8 cellular contexts compared by ENCODE assay signal in the genomic region with DNA sequence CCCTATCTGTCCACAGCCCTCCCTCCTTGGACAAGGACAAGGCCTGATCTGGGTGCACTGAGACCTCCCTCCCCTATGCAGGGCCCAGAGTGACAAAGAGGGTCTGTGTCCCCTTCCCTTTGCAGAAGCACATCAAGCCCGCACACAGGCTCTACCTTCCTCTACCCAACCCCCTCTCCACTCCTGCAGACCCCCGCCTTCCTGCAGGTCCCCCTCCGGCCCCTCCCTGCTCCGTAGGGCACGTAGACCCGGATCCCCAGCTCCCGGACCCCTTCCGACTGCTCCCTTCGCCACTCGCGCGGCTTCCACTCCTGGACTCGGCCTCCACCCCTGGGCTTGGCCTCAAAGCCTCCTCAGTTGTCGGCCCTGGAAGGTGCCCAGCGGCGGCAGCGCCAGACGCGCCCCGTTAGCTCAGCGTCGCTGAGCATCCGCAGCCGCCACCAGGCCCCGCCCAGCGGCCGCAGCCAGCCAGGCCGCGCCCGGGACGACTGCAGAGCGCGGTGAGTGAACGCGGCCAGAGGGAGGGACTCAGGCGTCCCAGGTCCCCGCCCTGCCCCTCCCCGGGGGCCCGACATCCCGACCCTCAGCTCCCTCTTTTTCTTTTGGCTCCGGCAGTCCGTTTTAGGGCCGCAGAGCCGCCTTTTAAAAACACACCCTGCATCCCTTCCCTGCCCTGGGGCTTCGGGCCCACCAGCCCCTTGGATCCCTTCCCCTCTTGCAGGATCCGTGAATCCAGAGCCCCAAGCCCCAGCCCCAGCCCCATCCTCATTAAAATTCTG. TPM values are rescaled to one million over a fixed set of nuclear protein-coding genes. Genes with fewer than 3 reads are reported as not detected.
DNase-seq lines count a peak whose midpoint lies in the region; ATAC-seq and TF ChIP-seq lines count a peak whose summit lies in the region.

No MANE protein-coding gene starts in this region.

- TF ChIP-seq CTCF in fibroblast of lung (conservative IDR thresholded peaks at IDR 0.05 in 1 of 2, IDR thresholded peaks at IDR 0.05 in 1 of 2; ENCODE audit: low read depth in 1 of 2, low read length in 2 of 2), result no peak
- no peak for TF ChIP-seq CTCF in stomach (IDR thresholded peaks at IDR 0.05)

- DNase-seq in G401 (ENCODE audit: low spot score), result peak; percentile 77
- peak; percentile 72 for DNase-seq in NCI-H460 (ENCODE audit: extremely low read depth, low read depth)
- DNase-seq in activated T-helper 2 cell treated with anti-CD3 and anti-CD28 coated beads, Interferon-gamma antibody, Interleukin-2, Interleukin-4, amounts not matched to agents 10 μg/mL and 5 μg/mL and 100 μg/mL, durations not matched to agents 14 hours and 24 hours and 36 hours (ENCODE audit: low spot score), result peak; percentile 75
- DNase-seq in fibroblast of lung (ENCODE audit: low read depth in 2 of 2), result peak; percentile 59 to 66
- peak; percentile 71 for DNase-seq in stomach

- peak overlapping the region; percentile 42 for H2AFZ ChIP-seq in fibroblast of lung (ENCODE audit: low read length)

- H3K4me2 ChIP-seq in fibroblast of lung (ENCODE audit: extremely low read depth, insufficient read depth, low read length), result peak overlapping the region; percentile 93

- peaks cover 17% of the 10 kb centered on the region for H3K79me2 ChIP-seq in fibroblast of lung (ENCODE audit: control insufficient read depth, insufficient read depth, low read length)

- ATAC-seq in GM18858 (IDR thresholded peaks at IDR 0.05; ENCODE audit: unreplicated experiment) (no peak), GM19452 (IDR thresholded peaks at IDR 0.05; ENCODE audit: unreplicated experiment) (no peak)

- H3K4me1 Mint-ChIP-seq in activated T-helper 2 cell treated with anti-CD3 and anti-CD28 coated beads, Interferon-gamma antibody, Interleukin-2, Interleukin-4, amounts not matched to agents 10 μg/mL and 5 μg/mL and 100 μg/mL, durations not matched to agents 14 hours and 24 hours and 36 hours (ENCODE audit: low read depth), result peaks cover 23% of the 10 kb centered on the region

- H4K20me1 ChIP-seq in fibroblast of lung (ENCODE audit: control insufficient read depth, extremely low read depth, insufficient read depth, low read length), result no peaks in the 10 kb centered on the region

- H3K9ac ChIP-seq in fibroblast of lung (ENCODE audit: insufficient read depth, low read length) (peak overlapping the region; percentile 86), mucosa of rectum (ENCODE audit: low read depth in 1 of 2, low read length in 2 of 2) (peak overlapping the region; percentile 47 to 58)

- no peak for TF ChIP-seq POLR2A in stomach (IDR thresholded peaks at IDR 0.05)

- intact Hi-C loops in activated T-helper 2 cell treated with anti-CD3 and anti-CD28 coated beads, Interferon-gamma antibody, Interleukin-2, Interleukin-4, amounts not matched to agents 10 μg/mL and 5 μg/mL and 100 μg/mL, durations not matched to agents 14 hours and 24 hours and 36 hours (cut with micrococcal nuclease), result loop anchor here (1.0 to 5.0 kb wide), 6 partner anchors 12 to 1679 kb away; partner anchors contain the start of genes LENG9, NDUFA3, OSCAR and TSEN34
- intact Hi-C loops in stomach (cut with DNase I; ENCODE audit: low total_unique reads), result no loop called here

- TF ChIP-seq EP300 in stomach (IDR thresholded peaks at IDR 0.05), result no peak

- H3K4me3 ChIP-seq in fibroblast of lung (replicated peaks in 1 of 4; ENCODE audit: control extremely low read depth in 1 of 4, insufficient read depth in 1 of 4, low read depth in 3 of 4, low read length in 4 of 4) (peak overlapping the region; percentile 37 to 60 (median 54)), mucosa of rectum (ENCODE audit: low read length in 2 of 2) (peak overlapping the region; percentile 53 to 72), stomach (peak overlapping the region; percentile 68 to 95 (median 74))

- H3K36me3 ChIP-seq in fibroblast of lung (ENCODE audit: control insufficient read depth, insufficient read depth, low read length) (peaks cover 3% of the 10 kb centered on the region), mucosa of rectum (ENCODE audit: control insufficient read depth in 2 of 2, insufficient read depth in 2 of 2, low read length in 2 of 2) (no peaks in the 10 kb centered on the region), stomach (peaks cover 0 to 6% (median under 1%) of the 10 kb centered on the region in 4 donors)

- H3K9me3 Mint-ChIP-seq in activated T-helper 2 cell treated with anti-CD3 and anti-CD28 coated beads, Interferon-gamma antibody, Interleukin-2, Interleukin-4, amounts not matched to agents 10 μg/mL and 5 μg/mL and 100 μg/mL, durations not matched to agents 14 hours and 24 hours and 36 hours, result no peaks in the 10 kb centered on the region

- no peaks in the 10 kb centered on the region for H3K27me3 Mint-ChIP-seq in activated T-helper 2 cell treated with anti-CD3 and anti-CD28 coated beads, Interferon-gamma antibody, Interleukin-2, Interleukin-4, amounts not matched to agents 10 μg/mL and 5 μg/mL and 100 μg/mL, durations not matched to agents 14 hours and 24 hours and 36 hours (ENCODE audit: low read depth)

- H3K4me3 Mint-ChIP-seq in activated T-helper 2 cell treated with anti-CD3 and anti-CD28 coated beads, Interferon-gamma antibody, Interleukin-2, Interleukin-4, amounts not matched to agents 10 μg/mL and 5 μg/mL and 100 μg/mL, durations not matched to agents 14 hours and 24 hours and 36 hours (ENCODE audit: low read depth), result peak overlapping the region; percentile 98

- H3K36me3 Mint-ChIP-seq in activated T-helper 2 cell treated with anti-CD3 and anti-CD28 coated beads, Interferon-gamma antibody, Interleukin-2, Interleukin-4, amounts not matched to agents 10 μg/mL and 5 μg/mL and 100 μg/mL, durations not matched to agents 14 hours and 24 hours and 36 hours (ENCODE audit: low read depth), result peaks cover 6% of the 10 kb centered on the region

- 1 to 4% (median 2%) methylated on average over 26 to 46 of the region's 46 CpGs for WGBS in stomach, 5 donors

- H3K9me3 ChIP-seq in fibroblast of lung (ENCODE audit: control insufficient read depth, insufficient read depth, low read depth, low read length) (no peaks in the 10 kb centered on the region), mucosa of rectum (ENCODE audit: control insufficient read depth in 2 of 2, low read length in 2 of 2) (no peaks in the 10 kb centered on the region), stomach (no peaks in the 10 kb centered on the region)

- H3K27me3 ChIP-seq in fibroblast of lung (ENCODE audit: control insufficient read depth, insufficient read depth, low read length) (no peaks in the 10 kb centered on the region), mucosa of rectum (ENCODE audit: control insufficient read depth in 2 of 2, insufficient read depth in 2 of 2, low read length in 2 of 2) (no peaks in the 10 kb centered on the region), stomach (no peaks in the 10 kb centered on the region)

- H3K27ac Mint-ChIP-seq in activated T-helper 2 cell treated with anti-CD3 and anti-CD28 coated beads, Interferon-gamma antibody, Interleukin-2, Interleukin-4, amounts not matched to agents 10 μg/mL and 5 μg/mL and 100 μg/mL, durations not matched to agents 14 hours and 24 hours and 36 hours, result peak overlapping the region; percentile 98

- H3K4me1 ChIP-seq in fibroblast of lung (ENCODE audit: control insufficient read depth, extremely low read depth, insufficient read depth, low read length) (peaks cover 7% of the 10 kb centered on the region), mucosa of rectum (ENCODE audit: control insufficient read depth in 2 of 2, insufficient read depth in 2 of 2, low read length in 2 of 2) (peaks cover 25 to 41% of the 10 kb centered on the region in 2 donors), stomach (peaks cover 35 to 61% (median 44%) of the 10 kb centered on the region in 4 donors)

- in situ Hi-C loops in G401 (cut with HindIII; ENCODE audit: low sequenced_read_pairs), result no loop called here

- H3K27ac ChIP-seq in fibroblast of lung (ENCODE audit: insufficient read depth, low read length) (peak overlapping the region; percentile 100), mucosa of rectum (ENCODE audit: low read depth in 2 of 2, low read length in 2 of 2) (peak overlapping the region; percentile 89 to 92), stomach (peak overlapping the region; percentile 67 to 99 (median 94))

RNA-seq across cellular contexts. Expression of gene MYADM, which starts 1.6 kb away (rescaled TPM):
- 6.1 and 6.3 TPM in 2 replicates for total RNA-seq in G401 (2014; rRNA removed; shearing (Covaris generic))
- total RNA-seq in NCI-H460 (2014; rRNA removed; shearing (Covaris generic)), result 38.6 and 49.5 TPM in 2 replicates
- polyA plus RNA-seq in NCI-H460 (2014; cell fraction: nucleus; rRNA removed), result 15.6 and 17.7 TPM in 2 replicates
- total RNA-seq in activated T-helper 2 cell treated with anti-CD3 and anti-CD28 coated beads, Interferon-gamma antibody, Interleukin-2, Interleukin-4, amounts not matched to agents 10 μg/mL and 5 μg/mL and 100 μg/mL, durations not matched to agents 14 hours and 24 hours and 36 hours, result 96.3 and 102 TPM in 2 replicates
- total RNA-seq in fibroblast of lung, result 3.1 and 9.1 TPM in 2 replicates
- 46.0 and 51.5 TPM in 2 replicates for polyA plus RNA-seq in fibroblast of lung
- polyA plus RNA-seq in fibroblast of lung (2012), result 138 and 198 TPM in 2 replicates
- 301 and 407 TPM in 2 replicates for polyA minus RNA-seq in fibroblast of lung (ENCODE audit: low replicate concordance)
- 100 to 1,000 TPM in 2 of 5 donors, 10 to 100 TPM in 3; 20.7 to 195 (median 72.8) TPM for total RNA-seq in stomach
- polyA plus RNA-seq in stomach, result 10 to 100 TPM; 24.0 to 28.9 (median 24.5) TPM

RNA-seq across cellular contexts. Expression of gene PRKCG, which starts 15.9 kb away (rescaled TPM):
- 0.17 and 1.6 TPM in 2 replicates for total RNA-seq in G401 (2014; rRNA removed; shearing (Covaris generic))
- 0.20 TPM in 1 of 2 replicates, not detected in the other for total RNA-seq in NCI-H460 (2014; rRNA removed; shearing (Covaris generic))
- polyA plus RNA-seq in NCI-H460 (2014; cell fraction: nucleus; rRNA removed), result not detected in 2 replicates
- total RNA-seq in activated T-helper 2 cell treated with anti-CD3 and anti-CD28 coated beads, Interferon-gamma antibody, Interleukin-2, Interleukin-4, amounts not matched to agents 10 μg/mL and 5 μg/mL and 100 μg/mL, durations not matched to agents 14 hours and 24 hours and 36 hours, result not detected in 2 replicates
- total RNA-seq in fibroblast of lung, result not detected in 2 replicates
- polyA plus RNA-seq in fibroblast of lung, result not detected in 2 replicates
- polyA plus RNA-seq in fibroblast of lung (2012), result not detected in 2 replicates
- 0.11 TPM in 1 of 2 replicates, not detected in the other for polyA minus RNA-seq in fibroblast of lung (ENCODE audit: low replicate concordance)
- total RNA-seq in stomach, result not detected
- polyA plus RNA-seq in stomach, result under 1 TPM in 2 of 3 donors, not detected in 1; 0.25 to 0.30 TPM

RNA-seq across cellular contexts. Expression of gene NLRP12, which starts 42.0 kb away (rescaled TPM):
- not detected in 2 replicates for total RNA-seq in G401 (2014; rRNA removed; shearing (Covaris generic))
- not detected in 2 replicates for total RNA-seq in NCI-H460 (2014; rRNA removed; shearing (Covaris generic))
- polyA plus RNA-seq in NCI-H460 (2014; cell fraction: nucleus; rRNA removed), result not detected in 2 replicates
- total RNA-seq in activated T-helper 2 cell treated with anti-CD3 and anti-CD28 coated beads, Interferon-gamma antibody, Interleukin-2, Interleukin-4, amounts not matched to agents 10 μg/mL and 5 μg/mL and 100 μg/mL, durations not matched to agents 14 hours and 24 hours and 36 hours, result not detected in 2 replicates
- total RNA-seq in fibroblast of lung (under 0.01 TPM in 1 of 2 replicates, not detected in the other), stomach (under 1 TPM in 1 of 5 donors, not detected in 4; 0.18 TPM)
- polyA plus RNA-seq in fibroblast of lung (not detected in 2 replicates), stomach (under 1 TPM in 2 of 3 donors, not detected in 1; 0.05 to 0.06 TPM)
- polyA plus RNA-seq in fibroblast of lung (2012), result not detected in 2 replicates
- polyA minus RNA-seq in fibroblast of lung (ENCODE audit: low replicate concordance), result not detected in 2 replicates

RNA-seq across cellular contexts. Expression of gene CACNG7, which starts 43.0 kb away (rescaled TPM):
- total RNA-seq in G401 (2014; rRNA removed; shearing (Covaris generic)), result 6.9 and 11.0 TPM in 2 replicates
- total RNA-seq in NCI-H460 (2014; rRNA removed; shearing (Covaris generic)), result not detected in 2 replicates
- polyA plus RNA-seq in NCI-H460 (2014; cell fraction: nucleus; rRNA removed), result not detected in 2 replicates
- not detected in 2 replicates for total RNA-seq in activated T-helper 2 cell treated with anti-CD3 and anti-CD28 coated beads, Interferon-gamma antibody, Interleukin-2, Interleukin-4, amounts not matched to agents 10 μg/mL and 5 μg/mL and 100 μg/mL, durations not matched to agents 14 hours and 24 hours and 36 hours
- total RNA-seq in fibroblast of lung (0.17 and 0.26 TPM in 2 replicates), stomach (not detected)
- polyA plus RNA-seq in fibroblast of lung (0.68 and 3.2 TPM in 2 replicates), stomach (under 1 TPM in 1 of 3 donors, not detected in 2; 0.05 TPM)
- polyA plus RNA-seq in fibroblast of lung (2012), result 0.56 and 2.8 TPM in 2 replicates
- 0.27 and 6.6 TPM in 2 replicates for polyA minus RNA-seq in fibroblast of lung (ENCODE audit: low replicate concordance)
